Comparison of ENCODE assay signal across 15 cellular contexts in the genomic region with DNA sequence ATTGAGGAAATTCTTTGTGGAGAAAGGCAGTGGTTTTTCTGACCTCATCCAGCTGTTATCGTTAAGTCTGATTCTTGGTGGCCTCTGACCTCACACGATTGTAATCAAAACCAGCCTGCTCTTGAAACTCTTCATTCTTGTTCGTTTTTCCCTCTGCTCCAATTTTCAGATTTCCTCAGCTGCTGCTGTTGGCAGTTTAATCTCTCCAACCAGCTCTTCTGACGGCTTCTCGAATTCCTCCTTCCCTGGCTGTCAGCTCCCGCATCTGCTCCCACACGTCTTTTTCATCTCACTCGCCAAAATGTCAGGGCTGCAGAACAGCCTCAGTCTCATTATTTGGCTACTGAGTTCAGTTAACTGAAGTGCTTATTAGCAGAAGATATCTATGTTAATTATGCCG.
DNase-seq lines count a peak whose midpoint lies in the region; ATAC-seq and TF ChIP-seq lines count a peak whose summit lies in the region.
"Had no signal": no experiment of that assay in that cellular context is flagged by ENCODE, and none has a peak within 500 bp of the region (broad histone marks: within the 10 kb centered on the region; RNA-seq: fewer than 3 reads in every experiment).

No MANE protein-coding gene starts in this region.

- H2BK120ac ChIP-seq in trophoblast cell (ENCODE audit: insufficient read depth, low read length, poor library complexity), result no peak overlapping the region

- H3K4me3 ChIP-seq in GM23248 (no peak overlapping the region), trophoblast cell (ENCODE audit: low read depth, low read length) (no peak overlapping the region), breast epithelium (no peak overlapping the region)
- H3K4me3 ChIP-seq: BLaER1, GM23338, K562, PC-9 had no signal

- H2BK5ac ChIP-seq in trophoblast cell (ENCODE audit: low read depth, low read length, poor library complexity), result no peak overlapping the region

- H3K27me3 ChIP-seq in GM23248 (replicated peaks; ENCODE audit: insufficient read depth) (peaks cover 17% of the 10 kb centered on the region; the same call in 1 of the 2 replicates), trophoblast cell (ENCODE audit: insufficient read depth, low read length) (no peaks in the 10 kb centered on the region), breast epithelium (no peaks in the 10 kb centered on the region)
- H3K27me3 ChIP-seq: BLaER1 had no signal

- H3K9me2 ChIP-seq in GM23248 (ENCODE audit: insufficient read depth), result no peaks in the 10 kb centered on the region
- H3K9me2 ChIP-seq: SK-N-SH had no signal

- no peaks in the 10 kb centered on the region for H4K20me1 ChIP-seq in GM23248 (ENCODE audit: insufficient read depth)
- H4K20me1 ChIP-seq: BLaER1 had no signal

- H3K79me2 ChIP-seq in GM23248 (ENCODE audit: insufficient read depth) (no peaks in the 10 kb centered on the region), trophoblast cell (ENCODE audit: control insufficient read depth, insufficient read depth, low read length, poor library complexity) (no peaks in the 10 kb centered on the region)

- DNase-seq in GM23248, result peak; percentile 5
- peak; percentile 78 for DNase-seq in NCI-H2107 treated with DMSO at 0.1 percent for 48 hours (lab: John Stamatoyannopoulos, UW; ENCODE audit: unreplicated experiment)
- peak in 33 of 42 donors; percentile 9 to 80 (median 39) for DNase-seq in head of caudate nucleus
- DNase-seq in trophoblast cell, result peak; percentile 72 to 90
- DNase-seq in germinal center (ENCODE audit: low spot score), result no peak
- DNase-seq in breast epithelium (ENCODE audit: low spot score in 2 of 2), result no peak
- no peak for DNase-seq in HuH-7.5 (ENCODE audit: low spot score)
- DNase-seq: GF-D8, NCI-H524 treated with DMSO at 0.1 percent for 48 hours, PC-9, SK-N-SH had no signal

- H3K4me2 ChIP-seq in GM23248 (ENCODE audit: unreplicated experiment) (no peak overlapping the region), trophoblast cell (ENCODE audit: low read length) (no peak overlapping the region)
- H3K4me2 ChIP-seq: BLaER1, GM23338, PC-9, SK-N-SH had no signal

- no peak for TF ChIP-seq POLR2A in breast epithelium (IDR thresholded peaks at IDR 0.05)

- H2BK12ac ChIP-seq in trophoblast cell (ENCODE audit: low read length), result no peak overlapping the region

- H2AK5ac ChIP-seq in trophoblast cell (ENCODE audit: low read length), result no peak overlapping the region

- H3K4ac ChIP-seq in trophoblast cell (ENCODE audit: low read depth, low read length), result no peak overlapping the region

- no peak for TF ChIP-seq CTCF in breast epithelium (IDR thresholded peaks at IDR 0.05)

- H3K27ac ChIP-seq in GM23248, result no peak overlapping the region
- H3K27ac ChIP-seq in trophoblast cell (ENCODE audit: low read depth, low read length), result no peak overlapping the region
- no peak overlapping the region for H3K27ac ChIP-seq in breast epithelium
- H3K27ac ChIP-seq: BLaER1, PC-9 had no signal

- in situ Hi-C loops in GM23248 (cut with MboI), result no loop called here

- H2AFZ ChIP-seq in GM23248 (no peak overlapping the region), trophoblast cell (ENCODE audit: insufficient read depth, low read length, poor library complexity) (no peak overlapping the region)
- H2AFZ ChIP-seq: GM23338, PC-9 had no signal

- no peak overlapping the region for H4K91ac ChIP-seq in trophoblast cell (ENCODE audit: low read depth, low read length)

- H3K79me1 ChIP-seq in trophoblast cell (ENCODE audit: low read length), result no peaks in the 10 kb centered on the region

- no peak overlapping the region for H4K8ac ChIP-seq in trophoblast cell (ENCODE audit: low read depth, low read length)

- ATAC-seq in GM19452 (IDR thresholded peaks at IDR 0.05; ENCODE audit: unreplicated experiment), result no peak
- ATAC-seq: GM23338, K562 had no signal

- H3F3A ChIP-seq in GM23248 (ENCODE audit: insufficient read depth), result no peaks in the 10 kb centered on the region

- 1 to 2% methylated on average over 9 of the region's 9 CpGs for WGBS in GM23248 (ENCODE audit: low coverage in 1 of 2, low lambda C conversion rate in 2 of 2, missing lambda C conversion rate in 2 of 2), 2 experiments
- WGBS in trophoblast cell (ENCODE audit: extremely low coverage, insufficient coverage, insufficient read length), result no CpG with 5 or more reads among the region's 9 CpGs

- no peak overlapping the region for H3K23ac ChIP-seq in trophoblast cell (ENCODE audit: low read length)

- no peaks in the 10 kb centered on the region for H3K36me3 ChIP-seq in GM23248 (ENCODE audit: low read depth)
- H3K36me3 ChIP-seq in trophoblast cell (ENCODE audit: control insufficient read depth in 1 of 2, insufficient read depth in 2 of 2, low read length in 2 of 2), result no peaks in the 10 kb centered on the region
- H3K36me3 ChIP-seq in breast epithelium, result no peaks in the 10 kb centered on the region
- H3K36me3 ChIP-seq: BLaER1 had no signal

- H3K4me1 ChIP-seq in GM23248 (ENCODE audit: insufficient read depth), result no peaks in the 10 kb centered on the region
- no peaks in the 10 kb centered on the region for H3K4me1 ChIP-seq in trophoblast cell (ENCODE audit: control insufficient read depth in 1 of 2, insufficient read depth in 2 of 2, low read length in 2 of 2)
- no peaks in the 10 kb centered on the region for H3K4me1 ChIP-seq in breast epithelium

- no peak overlapping the region for H4K12ac ChIP-seq in trophoblast cell (ENCODE audit: low read depth, low read length)

- H3K9me3 ChIP-seq in GM23248 (ENCODE audit: low read depth) (no peaks in the 10 kb centered on the region), trophoblast cell (ENCODE audit: insufficient read depth, low read depth, low read length) (peaks cover 4% of the 10 kb centered on the region), breast epithelium (no peaks in the 10 kb centered on the region)

- intact Hi-C loops in head of caudate nucleus (cut with DNase I), result no loop called here
- intact Hi-C loops in breast epithelium (cut with DNase I; ENCODE audit: low total_unique reads), result loop anchor here (10.0 kb wide), 1 partner anchor 1645 kb away; no protein-coding TSS in a partner anchor

- no peak overlapping the region for H3K9ac ChIP-seq in GM23248
- H3K9ac ChIP-seq in trophoblast cell (ENCODE audit: low read length), result no peak overlapping the region
- H3K9ac ChIP-seq: BLaER1, SK-N-SH had no signal

- no peak overlapping the region for H3K18ac ChIP-seq in trophoblast cell (ENCODE audit: low read length)

- H3K14ac ChIP-seq in trophoblast cell (ENCODE audit: low read length), result no peak overlapping the region

Comparison
In these comparisons a context has a peak if more than half of its experiments do, and no peak if none do; other contexts are left out.
1. DNase-seq: peak in GM23248 (single experiment), NCI-H2107 treated with DMSO at 0.1 percent for 48 hours (single experiment), head of caudate nucleus (33 of 42) and trophoblast cell (2 of 2); none in germinal center (single experiment), breast epithelium (0 of 2) and HuH-7.5 (single experiment).